Comparison of ENCODE assay signal across 17 cellular contexts in the genomic region with DNA sequence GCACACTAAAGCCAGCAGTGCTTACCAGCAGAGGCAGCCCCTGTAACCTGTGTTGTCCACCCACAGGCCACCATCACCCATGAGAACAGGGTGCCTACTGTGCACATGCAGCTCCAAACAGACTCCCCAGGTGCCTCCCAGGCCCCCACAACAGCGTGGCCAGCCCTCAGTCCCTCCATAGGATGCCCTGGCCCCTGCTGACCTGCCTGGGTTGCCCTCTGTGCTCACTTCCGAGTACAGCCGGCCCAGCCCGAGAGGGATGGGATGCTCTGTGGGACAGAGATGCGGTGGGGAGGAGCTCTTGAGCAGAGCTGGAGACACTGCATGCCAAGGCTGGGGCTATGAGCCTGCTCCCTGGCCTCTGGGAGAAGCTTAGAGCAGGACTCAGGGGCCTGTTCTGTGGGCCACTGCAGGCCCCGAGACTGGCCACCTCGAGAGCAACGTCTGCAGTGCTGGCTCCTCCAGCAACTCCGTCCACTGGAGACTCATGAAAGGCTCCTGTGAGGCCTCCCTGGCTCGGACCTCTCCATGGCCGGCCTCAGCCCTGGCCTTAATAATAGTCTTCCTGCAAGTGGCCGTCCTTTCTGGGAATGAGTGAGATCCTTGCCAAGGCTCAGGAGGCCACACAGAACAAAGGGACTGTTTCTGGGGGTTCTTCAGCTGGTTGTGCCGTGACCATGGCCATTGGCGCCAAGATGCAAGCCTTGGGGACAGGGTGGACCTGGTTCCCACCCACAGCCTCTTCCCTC. TPM values are rescaled to one million over a fixed set of nuclear protein-coding genes. Genes with fewer than 3 reads are reported as not detected.
DNase-seq lines count a peak whose midpoint lies in the region; ATAC-seq and TF ChIP-seq lines count a peak whose summit lies in the region.
"Had no signal": no experiment of that assay in that cellular context is flagged by ENCODE, and none has a peak within 500 bp of the region (broad histone marks: within the 10 kb centered on the region; RNA-seq: fewer than 3 reads in every experiment).

No MANE protein-coding gene starts in this region.

- H3K9me3 ChIP-seq in endodermal cell (ENCODE audit: control insufficient read depth, low read length) = no peaks in the 10 kb centered on the region
- H3K9me3 ChIP-seq in osteoblast (ENCODE audit: low read depth, low read length) = no peaks in the 10 kb centered on the region
- H3K9me3 ChIP-seq in upper lobe of right lung = no peaks in the 10 kb centered on the region
- H3K9me3 ChIP-seq: BLaER1 treated with 17β-estradiol and CSF1 and Interleukin-3, amounts not matched to agents 10 nM and 100 nM; MG63 had no signal

- H3K79me2 ChIP-seq in osteoblast (ENCODE audit: insufficient read depth, low read length) = no peaks in the 10 kb centered on the region

- no peaks in the 10 kb centered on the region for H3K27me3 Mint-ChIP-seq in endodermal cell (ENCODE audit: insufficient read depth)

- no peaks in the 10 kb centered on the region for H3K4me1 Mint-ChIP-seq in endodermal cell
- H3K4me1 Mint-ChIP-seq: CD8-positive, alpha-beta memory T cell had no signal

- ATAC-seq in Right ventricle myocardium inferior (no peak), Right ventricle myocardium superior (ENCODE audit: poor library complexity) (no peak), upper lobe of right lung (peak; percentile 12)

- no peaks in the 10 kb centered on the region for H3K27me3 ChIP-seq in endodermal cell (ENCODE audit: control insufficient read depth, insufficient read depth, low read length, poor library complexity, severe bottlenecking)
- no peaks in the 10 kb centered on the region for H3K27me3 ChIP-seq in osteoblast (ENCODE audit: insufficient read depth, low read length)
- H3K27me3 ChIP-seq in upper lobe of right lung = no peaks in the 10 kb centered on the region
- H3K27me3 ChIP-seq: BLaER1 treated with 17β-estradiol and CSF1 and Interleukin-3, amounts not matched to agents 10 nM and 100 nM; MG63 had no signal

- DNase-seq in Right ventricle myocardium inferior (ENCODE audit: missing footprints) = peak; percentile 63
- DNase-seq in Right ventricle myocardium superior = no peak
- no peak for DNase-seq in endodermal cell
- peak; percentile 55 for DNase-seq in osteoblast (ENCODE audit: insufficient read length, low spot score, missing footprints)
- DNase-seq in upper lobe of right lung = no peak
- no peak for DNase-seq in NCI-H69 (lab: John Stamatoyannopoulos, UW)
- DNase-seq in kidney tubule cell (ENCODE audit: low spot score) = no peak
- no peak for DNase-seq in NCI-H82 treated with DMSO at 0.1 percent for 48 hours (lab: John Stamatoyannopoulos, UW; ENCODE audit: unreplicated experiment)
- DNase-seq: CD8-positive, alpha-beta memory T cell; DND-41; Karpas-422; MG63; NCI-H2107; NCI-H226; RPMI8226 had no signal

- intact Hi-C loops in Right ventricle myocardium inferior (cut with DNase I) = loop anchor here (5.0 kb wide), 1 partner anchor 38 kb away; a partner anchor contains a TSS
- intact Hi-C loops in Right ventricle myocardium superior (cut with DNase I) = no loop called here
- intact Hi-C loops in upper lobe of right lung (cut with DNase I) = no loop called here

- H3K9ac ChIP-seq in endodermal cell (ENCODE audit: extremely low read depth, low read length, poor library complexity, severe bottlenecking) = no peak overlapping the region

- H3K4me2 ChIP-seq in osteoblast (ENCODE audit: insufficient read depth, low read length) = no peak overlapping the region
- H3K4me2 ChIP-seq: BLaER1 treated with 17β-estradiol and CSF1 and Interleukin-3, amounts not matched to agents 10 nM and 100 nM had no signal

- no peak overlapping the region for H3K27ac Mint-ChIP-seq in endodermal cell

- 93% methylated on average over 6 to 14 of the region's 14 CpGs for WGBS in endodermal cell (ENCODE audit: insufficient coverage in 1 of 2, insufficient read length in 1 of 2), 2 experiments

- no peak overlapping the region for H3K4me3 Mint-ChIP-seq in endodermal cell
- H3K4me3 Mint-ChIP-seq: CD8-positive, alpha-beta memory T cell had no signal

- TF ChIP-seq CTCF in endodermal cell (conservative IDR thresholded peaks at IDR 0.05) (no peak), osteoblast (IDR thresholded peaks at IDR 0.05; ENCODE audit: extremely low read depth, low read depth, low read length) (no peak), upper lobe of right lung (IDR thresholded peaks at IDR 0.05) (no peak)

- H3K9me3 Mint-ChIP-seq in endodermal cell = no peaks in the 10 kb centered on the region
- H3K9me3 Mint-ChIP-seq: CD8-positive, alpha-beta memory T cell had no signal

- H3K4me1 ChIP-seq in endodermal cell (ENCODE audit: control insufficient read depth, insufficient read depth, low read length) = no peaks in the 10 kb centered on the region
- no peaks in the 10 kb centered on the region for H3K4me1 ChIP-seq in osteoblast (ENCODE audit: insufficient read depth, low read length)
- H3K4me1 ChIP-seq in upper lobe of right lung = no peaks in the 10 kb centered on the region

- H4K20me1 ChIP-seq in osteoblast (ENCODE audit: insufficient read depth, low read length) = no peaks in the 10 kb centered on the region

- no peak overlapping the region for H2AFZ ChIP-seq in osteoblast (ENCODE audit: low read length)

- H3K36me3 ChIP-seq in endodermal cell (ENCODE audit: control insufficient read depth, insufficient read depth, low read length) (peaks cover 76% of the 10 kb centered on the region), osteoblast (ENCODE audit: insufficient read depth, low read length) (peaks cover 20% of the 10 kb centered on the region), upper lobe of right lung (peaks cover 14% of the 10 kb centered on the region)
- H3K36me3 ChIP-seq: MG63 had no signal

- H3K27ac ChIP-seq in endodermal cell (ENCODE audit: low read depth, low read length) (peak overlapping the region; percentile 17), osteoblast (ENCODE audit: low read depth, low read length) (no peak overlapping the region), upper lobe of right lung (no peak overlapping the region)
- H3K27ac ChIP-seq: 22Rv1 had no signal

- H3K36me3 Mint-ChIP-seq in endodermal cell (ENCODE audit: low read depth) = peaks cover 55% of the 10 kb centered on the region

- H3K4me3 ChIP-seq in endodermal cell (ENCODE audit: low read length) (no peak overlapping the region), osteoblast (ENCODE audit: insufficient read depth, low read length) (no peak overlapping the region), upper lobe of right lung (no peak overlapping the region)
- H3K4me3 ChIP-seq: BLaER1 treated with 17β-estradiol and CSF1 and Interleukin-3, amounts not matched to agents 10 nM and 100 nM; MG63 had no signal

RNA-seq across cellular contexts. Expression of a gene that starts 27.0 kb away (rescaled TPM):
- 35.7 TPM for total RNA-seq in Right ventricle myocardium inferior
- 20.5 TPM for total RNA-seq in Right ventricle myocardium superior
- total RNA-seq in endodermal cell = 100 to 1,000 TPM; 344 to 381 TPM
- polyA plus RNA-seq in endodermal cell (2013, experiment 1 of 2) = 632 TPM
- 646 TPM for polyA plus RNA-seq in endodermal cell (2013, experiment 2 of 2)
- 258 and 275 TPM in 2 replicates for total RNA-seq in osteoblast
- 75.1 TPM for total RNA-seq in upper lobe of right lung

RNA-seq across cellular contexts. Expression of a gene that starts 36.2 kb away (rescaled TPM):
- total RNA-seq in Right ventricle myocardium inferior = 113 TPM
- total RNA-seq in Right ventricle myocardium superior = 76.0 TPM
- total RNA-seq in endodermal cell = 10 to 100 TPM; 24.8 to 28.4 TPM
- 13.6 TPM for polyA plus RNA-seq in endodermal cell (2013, experiment 1 of 2)
- polyA plus RNA-seq in endodermal cell (2013, experiment 2 of 2) = 15.8 TPM
- total RNA-seq in osteoblast = 127 and 144 TPM in 2 replicates
- 68.5 TPM for total RNA-seq in upper lobe of right lung

RNA-seq across cellular contexts. Expression of a gene that starts 38.3 kb away (rescaled TPM):
- total RNA-seq in Right ventricle myocardium inferior = 25.7 TPM
- total RNA-seq in Right ventricle myocardium superior = 21.3 TPM
- 100 to 1,000 TPM; 127 to 138 TPM for total RNA-seq in endodermal cell
- polyA plus RNA-seq in endodermal cell (2013, experiment 1 of 2) = 197 TPM
- 191 TPM for polyA plus RNA-seq in endodermal cell (2013, experiment 2 of 2)
- 303 and 323 TPM in 2 replicates for total RNA-seq in osteoblast
- total RNA-seq in upper lobe of right lung = 68.0 TPM

Comparison
In these comparisons a context has a peak if more than half of its experiments do, and no peak if none do; other contexts are left out.
1. DNase-seq: peak in Right ventricle myocardium inferior (single experiment) and osteoblast (single experiment); none in Right ventricle myocardium superior (single experiment), endodermal cell (single experiment), upper lobe of right lung (single experiment), NCI-H69 (single experiment), kidney tubule cell (single experiment) and NCI-H82 treated with DMSO at 0.1 percent for 48 hours (single experiment).